In the genomic region with DNA sequence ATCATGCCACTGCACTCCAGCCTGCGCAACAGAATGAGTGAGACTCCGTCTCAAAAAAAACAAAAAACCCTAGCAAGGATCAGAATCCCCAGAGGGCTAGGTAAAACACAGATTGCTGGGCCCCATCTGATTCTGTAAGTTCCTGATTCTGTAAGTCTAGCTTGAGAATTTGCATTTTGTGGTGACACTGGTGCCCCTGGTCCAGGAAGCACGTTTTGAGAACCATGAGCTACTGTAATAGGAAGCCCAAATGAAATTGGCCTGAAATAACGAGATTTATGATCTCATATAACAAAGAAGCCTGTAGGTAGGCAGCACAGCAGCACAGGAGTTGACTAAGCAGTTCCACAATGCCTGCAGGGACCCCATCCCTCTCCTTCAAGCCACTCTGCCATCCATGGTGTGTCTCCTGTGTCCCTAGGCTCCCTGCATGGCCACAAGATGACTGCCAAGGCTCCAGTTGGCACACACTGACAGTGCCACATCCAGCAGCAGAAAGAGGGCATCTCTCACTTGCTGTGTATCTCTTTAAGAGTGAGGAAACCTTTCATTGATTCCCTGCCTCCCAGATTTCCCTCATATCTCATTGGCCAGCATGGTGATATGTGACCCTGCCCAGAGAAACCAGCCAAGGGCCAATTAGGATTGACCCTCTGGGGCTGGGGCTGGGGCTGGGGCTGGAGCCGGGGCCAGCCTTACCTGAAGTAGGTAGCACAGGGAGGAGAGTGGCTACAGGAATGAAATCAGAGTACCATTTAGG, we compare ENCODE assay signal across 10 cellular contexts. TPM values are rescaled to one million over a fixed set of nuclear protein-coding genes. Genes with fewer than 3 reads are reported as not detected.
DNase-seq lines count a peak whose midpoint lies in the region; ATAC-seq and TF ChIP-seq lines count a peak whose summit lies in the region.
"Had no signal": no experiment of that assay in that cellular context is flagged by ENCODE, and none has a peak within 500 bp of the region (broad histone marks: within the 10 kb centered on the region; RNA-seq: fewer than 3 reads in every experiment).

No MANE protein-coding gene starts in this region.

- H3K4me3 ChIP-seq in GM12865 (ENCODE audit: low read depth, low read length) (peak overlapping the region; percentile 35), ovary (no peak overlapping the region)
- H3K4me3 ChIP-seq: upper lobe of left lung had no signal

- ATAC-seq in GM21576 (IDR thresholded peaks at IDR 0.05; ENCODE audit: unreplicated experiment): peak; percentile 48
- no peak for ATAC-seq in HG03342 (IDR thresholded peaks at IDR 0.05; ENCODE audit: unreplicated experiment)

- intact Hi-C loops in ovary (cut with DNase I): no loop called here

- no peaks in the 10 kb centered on the region for H3K27me3 ChIP-seq in ovary
- H3K27me3 ChIP-seq: upper lobe of left lung had no signal

- 77 to 79% (median 78%) methylated on average over 5 of the region's 5 CpGs for WGBS in ovary, 3 donors

- TF ChIP-seq EP300 in ovary (IDR thresholded peaks at IDR 0.05): no peak

- TF ChIP-seq CTCF in GM12865 (IDR thresholded peaks at IDR 0.05; ENCODE audit: insufficient read depth, low read depth, low read length, missing control alignments) (no peak), ovary (IDR thresholded peaks at IDR 0.05) (no peak)

- no peak overlapping the region for H3K27ac ChIP-seq in ovary
- H3K27ac ChIP-seq: upper lobe of left lung had no signal

- DNase-seq in GM12865 (ENCODE audit: low read depth): peak; percentile 94
- peak; percentile 55 for DNase-seq in HuH-7 (ENCODE audit: low spot score)
- peak; percentile 33 for DNase-seq in glomerular visceral epithelial cell (ENCODE audit: extremely low spot score)
- no peak for DNase-seq in LoVo (ENCODE audit: low spot score)
- DNase-seq in ovary: no peak
- no peak for DNase-seq in NCI-H2029 (lab: John Stamatoyannopoulos, UW)
- DNase-seq: OCI-M1 had no signal

- H3K36me3 ChIP-seq in ovary: no peaks in the 10 kb centered on the region
- H3K36me3 ChIP-seq: upper lobe of left lung had no signal

- H3K9me3 ChIP-seq in ovary: no peaks in the 10 kb centered on the region
- H3K9me3 ChIP-seq: upper lobe of left lung had no signal

- TF ChIP-seq POLR2A in ovary (IDR thresholded peaks at IDR 0.05): no peak

- peaks cover 3% of the 10 kb centered on the region for H3K4me1 ChIP-seq in ovary (ENCODE audit: insufficient read depth)

RNA-seq across cellular contexts. Expression of gene SIPA1L3, which starts 21.7 kb away (rescaled TPM):
- total RNA-seq in ovary: 10 to 100 TPM; 12.0 to 27.9 (median 19.5) TPM
- polyA plus RNA-seq in ovary: 10 to 100 TPM in 1 of 2 donors, 1 to 10 TPM in 1; 4.5 to 18.1 TPM

RNA-seq across cellular contexts. Expression of gene WDR87, which starts 22.3 kb away (rescaled TPM):
- not detected for total RNA-seq in ovary
- polyA plus RNA-seq in ovary: not detected
- total RNA-seq: upper lobe of left lung had no signal

Comparison
In these comparisons a context has a peak if more than half of its experiments do, and no peak if none do; other contexts are left out.
1. DNase-seq: peak in GM12865 (single experiment), HuH-7 (single experiment) and glomerular visceral epithelial cell (single experiment); none in LoVo (single experiment), ovary (0 of 5) and NCI-H2029 (single experiment).